Comparison of ENCODE assay signal across 14 cellular contexts in genomic region chr3:5001135-5001534, GRCh38.
"Had no signal": no experiment of that assay in that cellular context is flagged by ENCODE, and none has a peak within 500 bp of the region (broad histone marks: within the 10 kb centered on the region; RNA-seq: fewer than 3 reads in every experiment).

No MANE protein-coding gene starts in this region.

- DNase-seq: activated CD4-positive, alpha-beta T cell treated with anti-CD3 and anti-CD28 coated beads, Interleukin-2, amount 10 ng/mL, durations not matched to agents 7 days and 5 days; amniotic stem cell; dorsolateral prefrontal cortex; heart right ventricle; naive thymus-derived CD8-positive, alpha-beta T cell; posterior cingulate gyrus; retina; SK-N-SH; stimulated activated CD4-positive, alpha-beta T cell treated with anti-CD3 and anti-CD28 coated beads, Interleukin-2, amount 100 ng/mL, for 48 hours; stimulated activated naive CD4-positive, alpha-beta T cell; tibial artery had no signal

- ATAC-seq: gastroesophageal sphincter; heart right ventricle; naive thymus-derived CD8-positive, alpha-beta T cell; WTC11 had no signal

- H3K36me3 Mint-ChIP-seq: activated naive CD8-positive, alpha-beta T cell; naive thymus-derived CD8-positive, alpha-beta T cell; WTC11 had no signal

- H3K4me3 Mint-ChIP-seq: activated CD4-positive, alpha-beta T cell treated with anti-CD3 and anti-CD28 coated beads, Interleukin-2, amount 10 ng/mL, durations not matched to agents 7 days and 5 days; activated naive CD8-positive, alpha-beta T cell; naive thymus-derived CD8-positive, alpha-beta T cell; WTC11 had no signal

- H3K27me3 Mint-ChIP-seq: activated CD4-positive, alpha-beta T cell treated with anti-CD3 and anti-CD28 coated beads, Interleukin-2, amount 10 ng/mL, durations not matched to agents 7 days and 5 days; activated naive CD8-positive, alpha-beta T cell had no signal

- H3K9me3 Mint-ChIP-seq: activated CD4-positive, alpha-beta T cell treated with anti-CD3 and anti-CD28 coated beads, Interleukin-2, amount 10 ng/mL, durations not matched to agents 7 days and 5 days; naive thymus-derived CD8-positive, alpha-beta T cell; WTC11 had no signal

- H3K27ac Mint-ChIP-seq: activated CD4-positive, alpha-beta T cell treated with anti-CD3 and anti-CD28 coated beads, Interleukin-2, amount 10 ng/mL, durations not matched to agents 7 days and 5 days; activated naive CD8-positive, alpha-beta T cell; WTC11 had no signal
